Comparison of ENCODE assay signal across 2 cellular contexts in the genomic region with DNA sequence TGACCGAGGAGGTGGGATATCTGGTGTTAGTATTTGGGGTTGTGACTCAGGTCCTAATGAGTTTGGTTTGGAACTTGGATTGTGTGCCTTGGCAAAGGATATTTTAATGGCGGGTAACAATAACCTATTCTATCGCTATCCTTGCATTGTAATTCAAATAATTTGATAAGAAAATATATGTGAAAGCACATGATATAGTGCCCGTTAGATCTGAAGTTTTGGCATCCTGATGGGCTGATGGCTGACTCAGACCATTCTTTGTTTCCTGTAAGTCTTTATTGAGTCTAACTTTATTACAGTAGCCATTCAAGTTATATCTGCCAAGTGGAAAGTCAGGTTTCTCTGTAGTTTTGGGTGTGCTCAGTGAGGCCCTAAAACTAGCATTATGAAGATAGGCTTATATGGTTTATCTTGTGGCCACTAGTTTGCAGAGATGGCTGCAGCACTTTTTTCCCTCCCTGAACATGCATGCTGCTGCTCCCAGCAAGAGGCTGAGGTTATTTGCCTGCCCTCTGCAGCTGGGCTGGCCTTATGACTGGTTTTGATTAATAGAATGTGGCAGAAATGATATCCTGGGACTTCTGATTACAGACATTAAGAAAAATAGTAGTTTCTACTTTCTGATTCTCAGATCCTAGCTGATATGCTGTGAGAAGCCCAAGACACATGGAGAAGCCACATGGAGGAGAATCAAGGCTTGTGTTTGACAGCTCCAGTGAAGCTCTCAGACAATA.
TF ChIP-seq lines count a peak whose summit lies in the region.

No MANE protein-coding gene starts in this region.

TF ChIP-seq in SK-N-SH treated with all-trans-retinoic acid at 6 μM for 48 hours, 23 proteins besides CTCF, POLR2A, EP300 and RAD21 (continued from another document):
- TF ChIP-seq, protein P1, sequence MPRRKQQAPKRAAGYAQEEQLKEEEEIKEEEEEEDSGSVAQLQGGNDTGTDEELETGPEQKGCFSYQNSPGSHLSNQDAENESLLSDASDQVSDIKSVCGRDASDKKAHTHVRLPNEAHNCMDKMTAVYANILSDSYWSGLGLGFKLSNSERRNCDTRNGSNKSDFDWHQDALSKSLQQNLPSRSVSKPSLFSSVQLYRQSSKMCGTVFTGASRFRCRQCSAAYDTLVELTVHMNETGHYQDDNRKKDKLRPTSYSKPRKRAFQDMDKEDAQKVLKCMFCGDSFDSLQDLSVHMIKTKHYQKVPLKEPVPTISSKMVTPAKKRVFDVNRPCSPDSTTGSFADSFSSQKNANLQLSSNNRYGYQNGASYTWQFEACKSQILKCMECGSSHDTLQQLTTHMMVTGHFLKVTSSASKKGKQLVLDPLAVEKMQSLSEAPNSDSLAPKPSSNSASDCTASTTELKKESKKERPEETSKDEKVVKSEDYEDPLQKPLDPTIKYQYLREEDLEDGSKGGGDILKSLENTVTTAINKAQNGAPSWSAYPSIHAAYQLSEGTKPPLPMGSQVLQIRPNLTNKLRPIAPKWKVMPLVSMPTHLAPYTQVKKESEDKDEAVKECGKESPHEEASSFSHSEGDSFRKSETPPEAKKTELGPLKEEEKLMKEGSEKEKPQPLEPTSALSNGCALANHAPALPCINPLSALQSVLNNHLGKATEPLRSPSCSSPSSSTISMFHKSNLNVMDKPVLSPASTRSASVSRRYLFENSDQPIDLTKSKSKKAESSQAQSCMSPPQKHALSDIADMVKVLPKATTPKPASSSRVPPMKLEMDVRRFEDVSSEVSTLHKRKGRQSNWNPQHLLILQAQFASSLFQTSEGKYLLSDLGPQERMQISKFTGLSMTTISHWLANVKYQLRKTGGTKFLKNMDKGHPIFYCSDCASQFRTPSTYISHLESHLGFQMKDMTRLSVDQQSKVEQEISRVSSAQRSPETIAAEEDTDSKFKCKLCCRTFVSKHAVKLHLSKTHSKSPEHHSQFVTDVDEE (CRISPR knock-in tag; IDR thresholded peaks at IDR 0.05), result no peak
- TF ChIP-seq TOX (CRISPR knock-in tag; IDR thresholded peaks at IDR 0.05; ENCODE audit: borderline replicate concordance), result no peak

TF ChIP-seq in SK-N-SH, 30 proteins besides CTCF, POLR2A, EP300 and RAD21 (continued from another document):
- TF ChIP-seq PBX3 (IDR thresholded peaks at IDR 0.05) (no peak), ZBTB33 (IDR thresholded peaks at IDR 0.05; ENCODE audit: borderline replicate concordance, low read depth) (no peak), TEAD4 (IDR thresholded peaks at IDR 0.05; ENCODE audit: borderline replicate concordance, insufficient read depth) (no peak), FOXJ3 (CRISPR knock-in tag; IDR thresholded peaks at IDR 0.05) (no peak), MXI1 (IDR thresholded peaks at IDR 0.05; ENCODE audit: low read depth, low read length) (no peak)
